Comparison of ENCODE assay signal across 1 cellular context in the genomic region with DNA sequence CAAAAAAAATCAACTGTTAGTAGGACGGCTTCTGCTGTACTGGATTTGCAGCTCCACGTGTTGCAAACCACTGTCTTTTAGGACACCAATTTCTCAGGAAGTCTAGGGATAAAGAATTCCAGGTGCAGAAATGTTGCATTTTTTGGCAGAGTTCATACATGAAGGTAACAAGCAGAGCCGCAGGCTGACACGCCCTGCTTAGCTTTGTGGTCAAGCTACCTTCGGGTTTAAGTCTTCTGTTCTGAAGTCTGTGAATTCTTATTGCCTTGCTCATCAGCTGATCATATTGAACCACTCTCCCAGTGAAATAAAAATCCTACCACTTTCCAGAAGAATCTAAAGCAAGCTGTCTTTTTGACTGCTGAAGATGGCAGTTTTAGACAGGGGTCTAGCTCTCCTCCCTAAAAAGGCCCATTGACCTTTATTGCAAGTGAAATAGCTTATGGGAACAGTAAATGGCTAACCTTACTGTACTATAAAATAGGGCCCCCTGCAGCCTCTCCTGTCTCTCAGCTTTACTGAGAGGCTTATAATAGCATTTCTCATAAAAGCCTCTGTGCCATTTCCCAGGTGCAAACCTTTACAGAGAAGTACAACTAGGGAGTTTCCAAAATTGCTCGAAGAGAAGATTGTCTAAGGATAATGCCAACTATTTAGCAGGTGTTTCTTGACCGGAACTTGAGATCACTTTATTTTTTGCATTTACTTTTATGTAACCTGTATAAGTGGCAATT.
A peak's percentile ranks its signal among the peaks of the same experiment; 100 is the strongest.
TF ChIP-seq lines count a peak whose summit lies in the region.

No MANE protein-coding gene starts in this region.

TF ChIP-seq in HCT116, 20 proteins besides CTCF, POLR2A, EP300 and RAD21 (continued from another document):
- TF ChIP-seq, protein P1, sequence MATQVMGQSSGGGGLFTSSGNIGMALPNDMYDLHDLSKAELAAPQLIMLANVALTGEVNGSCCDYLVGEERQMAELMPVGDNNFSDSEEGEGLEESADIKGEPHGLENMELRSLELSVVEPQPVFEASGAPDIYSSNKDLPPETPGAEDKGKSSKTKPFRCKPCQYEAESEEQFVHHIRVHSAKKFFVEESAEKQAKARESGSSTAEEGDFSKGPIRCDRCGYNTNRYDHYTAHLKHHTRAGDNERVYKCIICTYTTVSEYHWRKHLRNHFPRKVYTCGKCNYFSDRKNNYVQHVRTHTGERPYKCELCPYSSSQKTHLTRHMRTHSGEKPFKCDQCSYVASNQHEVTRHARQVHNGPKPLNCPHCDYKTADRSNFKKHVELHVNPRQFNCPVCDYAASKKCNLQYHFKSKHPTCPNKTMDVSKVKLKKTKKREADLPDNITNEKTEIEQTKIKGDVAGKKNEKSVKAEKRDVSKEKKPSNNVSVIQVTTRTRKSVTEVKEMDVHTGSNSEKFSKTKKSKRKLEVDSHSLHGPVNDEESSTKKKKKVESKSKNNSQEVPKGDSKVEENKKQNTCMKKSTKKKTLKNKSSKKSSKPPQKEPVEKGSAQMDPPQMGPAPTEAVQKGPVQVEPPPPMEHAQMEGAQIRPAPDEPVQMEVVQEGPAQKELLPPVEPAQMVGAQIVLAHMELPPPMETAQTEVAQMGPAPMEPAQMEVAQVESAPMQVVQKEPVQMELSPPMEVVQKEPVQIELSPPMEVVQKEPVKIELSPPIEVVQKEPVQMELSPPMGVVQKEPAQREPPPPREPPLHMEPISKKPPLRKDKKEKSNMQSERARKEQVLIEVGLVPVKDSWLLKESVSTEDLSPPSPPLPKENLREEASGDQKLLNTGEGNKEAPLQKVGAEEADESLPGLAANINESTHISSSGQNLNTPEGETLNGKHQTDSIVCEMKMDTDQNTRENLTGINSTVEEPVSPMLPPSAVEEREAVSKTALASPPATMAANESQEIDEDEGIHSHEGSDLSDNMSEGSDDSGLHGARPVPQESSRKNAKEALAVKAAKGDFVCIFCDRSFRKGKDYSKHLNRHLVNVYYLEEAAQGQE (IDR thresholded peaks at IDR 0.05; ENCODE audit: low read depth), result no peak
- TF ChIP-seq TCF7L2 (IDR thresholded peaks at IDR 0.05; ENCODE audit: borderline replicate concordance, extremely low read depth, insufficient read depth, insufficient read length) (no peak), SP1 (IDR thresholded peaks at IDR 0.05; ENCODE audit: low read depth) (peak; percentile 26; the same call in 1 of the 2 replicates), SIN3A (IDR thresholded peaks at IDR 0.05; ENCODE audit: low read depth) (0 out of 2 replicates have a peak, but pooled peaks have one; percentile 18)
